8 cellular contexts compared by ENCODE assay signal in the genomic region with DNA sequence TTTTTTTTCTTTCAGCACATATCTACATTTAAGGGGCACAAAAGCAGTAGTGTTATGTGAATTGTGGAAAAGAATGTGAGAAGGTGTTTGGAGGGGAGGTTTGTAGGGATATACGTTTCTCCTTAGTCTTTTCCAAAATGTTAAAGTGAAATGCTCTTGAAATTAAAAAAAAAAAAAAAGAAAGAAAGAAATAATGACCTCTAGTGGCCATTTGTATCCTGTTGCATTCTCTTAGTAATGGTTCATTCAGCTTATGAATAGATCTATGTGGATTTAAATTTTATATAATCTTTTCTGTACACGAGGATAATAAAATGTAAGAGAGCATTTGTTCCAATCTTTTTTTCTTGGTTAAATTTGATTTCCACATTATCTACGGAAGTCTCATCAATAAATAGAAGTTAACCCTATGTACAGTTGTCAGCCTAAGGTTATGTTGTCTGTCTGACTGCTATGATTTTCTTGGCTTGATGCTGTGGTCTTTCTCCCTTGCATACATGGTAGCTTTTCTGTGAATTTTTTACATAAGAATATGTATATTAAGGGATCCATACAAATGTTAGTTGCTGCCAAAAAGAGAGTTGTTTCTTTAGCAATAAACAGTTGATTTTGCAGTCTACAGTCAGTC. TPM values are rescaled to one million over a fixed set of nuclear protein-coding genes. Genes with fewer than 3 reads are reported as not detected.
DNase-seq lines count a peak whose midpoint lies in the region; ATAC-seq and TF ChIP-seq lines count a peak whose summit lies in the region.

No MANE protein-coding gene starts in this region.

- H3K4me1 ChIP-seq in cardiac muscle cell (ENCODE audit: low read depth), result no peaks in the 10 kb centered on the region
- H3K4me1 ChIP-seq in subcutaneous abdominal adipose tissue (ENCODE audit: control insufficient read depth in 5 of 5, insufficient read depth in 5 of 5, low read length in 5 of 5), result peaks cover 0 to 36% (median 25%) of the 10 kb centered on the region in 5 donors

- intact Hi-C loops in cardiac septum (cut with DNase I), result no loop called here

- H3K4me3 ChIP-seq in cardiac muscle cell (no peak overlapping the region), foreskin fibroblast (ENCODE audit: low read depth in 1 of 2, low read length in 2 of 2) (no peak overlapping the region), subcutaneous abdominal adipose tissue (ENCODE audit: low read depth in 1 of 5, low read length in 5 of 5) (peak overlapping the region; percentile 34 to 61 (median 49))

- no peaks in the 10 kb centered on the region for H3K9me3 ChIP-seq in cardiac muscle cell (ENCODE audit: low read depth)
- no peaks in the 10 kb centered on the region for H3K9me3 ChIP-seq in subcutaneous abdominal adipose tissue (ENCODE audit: control insufficient read depth in 5 of 5, low read length in 5 of 5)

- no peak overlapping the region for H3K27ac ChIP-seq in cardiac muscle cell
- peak overlapping the region; percentile 47 for H3K27ac ChIP-seq in subcutaneous abdominal adipose tissue (ENCODE audit: low read depth, low read length)

- TF ChIP-seq CTCF in cardiac muscle cell (IDR thresholded peaks at IDR 0.05; ENCODE audit: low read depth, low read length) (peak; percentile 66), foreskin fibroblast (IDR thresholded peaks at IDR 0.05; ENCODE audit: low read depth, low read length) (peak; percentile 43)

- peak; percentile 24 to 44 for DNase-seq in cardiac muscle cell (ENCODE audit: low read depth in 1 of 2, low spot score in 1 of 2)
- DNase-seq in cardiac septum (ENCODE audit: low spot score), result no peak
- DNase-seq in RPMI8226, result peak; percentile 18
- DNase-seq in foreskin fibroblast, result peak in 1 of 2 donors; percentile 41
- no peak for DNase-seq in NCI-H1092 treated with DMSO at 0.1 percent for 48 hours (lab: John Stamatoyannopoulos, UW)

- H3K27me3 ChIP-seq in cardiac muscle cell (no peaks in the 10 kb centered on the region), subcutaneous abdominal adipose tissue (ENCODE audit: control insufficient read depth in 5 of 5, insufficient read depth in 4 of 5, low read length in 5 of 5) (no peaks in the 10 kb centered on the region)

- peak overlapping the region in 2 of 5 donors; percentile 8 to 70 for H3K9ac ChIP-seq in subcutaneous abdominal adipose tissue (ENCODE audit: low read length in 5 of 5)

- no peaks in the 10 kb centered on the region for H3K36me3 ChIP-seq in cardiac muscle cell
- H3K36me3 ChIP-seq in subcutaneous abdominal adipose tissue (ENCODE audit: control insufficient read depth in 5 of 5, insufficient read depth in 5 of 5, low read length in 5 of 5), result no peaks in the 10 kb centered on the region

- no peak for ATAC-seq in GM19324 (IDR thresholded peaks at IDR 0.05; ENCODE audit: low FRiP score, unreplicated experiment)
- ATAC-seq in HG03196 (IDR thresholded peaks at IDR 0.05; ENCODE audit: unreplicated experiment), result no peak

RNA-seq across cellular contexts. Expression of a gene that starts 1.7 kb away (rescaled TPM):
- not detected in 2 replicates for total RNA-seq in cardiac muscle cell
- polyA plus RNA-seq in cardiac muscle cell, result 0.06 and 0.07 TPM in 2 replicates
- total RNA-seq in cardiac septum, result 0.46 TPM

RNA-seq across cellular contexts. Expression of a gene that starts 11.1 kb away (rescaled TPM):
- total RNA-seq in cardiac muscle cell, result not detected in 2 replicates
- 0.67 TPM in 1 of 2 replicates, not detected in the other for polyA plus RNA-seq in cardiac muscle cell
- total RNA-seq in cardiac septum, result not detected

RNA-seq across cellular contexts. Expression of a gene that starts 49.3 kb away (rescaled TPM):
- total RNA-seq in cardiac muscle cell (0.12 and 0.56 TPM in 2 replicates), cardiac septum (1.6 TPM)
- 0.15 and 1.4 TPM in 2 replicates for polyA plus RNA-seq in cardiac muscle cell

RNA-seq across cellular contexts. Expression of a gene that starts 56.9 kb away (rescaled TPM):
- total RNA-seq in cardiac muscle cell (not detected in 2 replicates), cardiac septum (0.13 TPM)
- polyA plus RNA-seq in cardiac muscle cell, result 0.22 TPM in 2 replicates

Comparison
In these comparisons a context has a peak if more than half of its experiments do, and no peak if none do; other contexts are left out.
1. DNase-seq: peak in cardiac muscle cell (2 of 2) and RPMI8226 (single experiment); none in cardiac septum (single experiment) and NCI-H1092 treated with DMSO at 0.1 percent for 48 hours (single experiment).
2. H3K4me3 ChIP-seq: peak in subcutaneous abdominal adipose tissue (5 of 5); none in cardiac muscle cell (single experiment) and foreskin fibroblast (0 of 2).